In genomic region chr5:134447815-134448520, GRCh38 we compare ENCODE assay signal across 15 cellular contexts. TPM values are rescaled to one million over a fixed set of nuclear protein-coding genes. Genes with fewer than 3 reads are reported as not detected.
DNase-seq lines count a peak whose midpoint lies in the region; ATAC-seq and TF ChIP-seq lines count a peak whose summit lies in the region.
"Had no signal": no experiment of that assay in that cellular context is flagged by ENCODE, and none has a peak within 500 bp of the region (broad histone marks: within the 10 kb centered on the region; RNA-seq: fewer than 3 reads in every experiment).

No MANE protein-coding gene starts in this region.

- H3K4me3 Mint-ChIP-seq in IgD-negative memory B cell (peak overlapping the region in 2 of 4 donors; percentile 36 to 67), mesothelial cell of epicardium (no peak overlapping the region)
- peak overlapping the region; percentile 19 for H3K4me3 Mint-ChIP-seq in stimulated activated memory B cell treated with anti-CD40 and anti-IgM and Interleukin-4, amounts not matched to agents 10 μg/mL and 1 μg/mL and 100 μg/mL, for 72 hours
- H3K4me3 Mint-ChIP-seq: HFFc6 had no signal

- no peaks in the 10 kb centered on the region for H3K9me3 Mint-ChIP-seq in IgD-negative memory B cell
- no peaks in the 10 kb centered on the region for H3K9me3 Mint-ChIP-seq in mesothelial cell of epicardium
- H3K9me3 Mint-ChIP-seq in stimulated activated memory B cell treated with anti-CD40 and anti-IgM and Interleukin-4, amounts not matched to agents 10 μg/mL and 1 μg/mL and 100 μg/mL, for 72 hours, result no peaks in the 10 kb centered on the region
- H3K9me3 Mint-ChIP-seq: HFFc6 had no signal

- ATAC-seq in stimulated activated memory B cell treated with anti-CD40 and anti-IgM and Interleukin-4, amounts not matched to agents 10 μg/mL and 1 μg/mL and 100 μg/mL, for 72 hours, result peak; percentile 92
- ATAC-seq in HG02798 (IDR thresholded peaks at IDR 0.05; ENCODE audit: poor library complexity, unreplicated experiment) (no peak), omental fat pad (ENCODE audit: low FRiP score) (no peak)

- peaks cover 3% of the 10 kb centered on the region for H3K27me3 Mint-ChIP-seq in IgD-negative memory B cell
- H3K27me3 Mint-ChIP-seq in mesothelial cell of epicardium (ENCODE audit: low read depth), result no peaks in the 10 kb centered on the region
- H3K27me3 Mint-ChIP-seq in stimulated activated memory B cell treated with anti-CD40 and anti-IgM and Interleukin-4, amounts not matched to agents 10 μg/mL and 1 μg/mL and 100 μg/mL, for 72 hours, result no peaks in the 10 kb centered on the region

- 0 out of 2 replicates have a peak, but pooled peaks have one; percentile 18 for TF ChIP-seq POLR2A in Raji (IDR thresholded peaks at IDR 0.05; ENCODE audit: insufficient read depth, low read depth, low read length)

- peaks cover 28 to 40% (median 30%) of the 10 kb centered on the region in 3 donors for H3K4me1 Mint-ChIP-seq in IgD-negative memory B cell
- peaks cover 47% of the 10 kb centered on the region for H3K4me1 Mint-ChIP-seq in mesothelial cell of epicardium
- H3K4me1 Mint-ChIP-seq in stimulated activated memory B cell treated with anti-CD40 and anti-IgM and Interleukin-4, amounts not matched to agents 10 μg/mL and 1 μg/mL and 100 μg/mL, for 72 hours, result peaks cover 60% of the 10 kb centered on the region

- TF ChIP-seq CTCF in mesothelial cell of epicardium (IDR thresholded peaks at IDR 0.05; ENCODE audit: unreplicated experiment) (no peak), omental fat pad (IDR thresholded peaks at IDR 0.05) (no peak)

- DNase-seq in mesothelial cell of epicardium (ENCODE audit: low spot score in 2 of 2, unreplicated experiment in 2 of 2), result no peak
- no peak for DNase-seq in activated T-cell treated with anti-CD3 and anti-CD28 coated beads, Interleukin-2, amount 50 U/mL, for 1 hour
- no peak for DNase-seq in omental fat pad (ENCODE audit: low spot score)
- DNase-seq: ACHN, DMS79 treated with DMSO at 0.1 percent for 48 hours, HFFc6, NCI-H1105, NCI-H2081, NCI-H2171 treated with DMSO at 0.1 percent for 48 hours, NCI-H446, SHP77 had no signal

- H3K36me3 Mint-ChIP-seq in IgD-negative memory B cell (peaks cover 2% of the 10 kb centered on the region), mesothelial cell of epicardium (no peaks in the 10 kb centered on the region)
- no peaks in the 10 kb centered on the region for H3K36me3 Mint-ChIP-seq in stimulated activated memory B cell treated with anti-CD40 and anti-IgM and Interleukin-4, amounts not matched to agents 10 μg/mL and 1 μg/mL and 100 μg/mL, for 72 hours

- H3K27ac Mint-ChIP-seq in IgD-negative memory B cell (peak overlapping the region; percentile 6 to 94 (median 89)), mesothelial cell of epicardium (peak overlapping the region; percentile 55)
- peak overlapping the region; percentile 88 for H3K27ac Mint-ChIP-seq in stimulated activated memory B cell treated with anti-CD40 and anti-IgM and Interleukin-4, amounts not matched to agents 10 μg/mL and 1 μg/mL and 100 μg/mL, for 72 hours
- H3K27ac Mint-ChIP-seq: HFFc6 had no signal

RNA-seq across cellular contexts. Expression of gene CDKN2AIPNL, which starts 36.3 kb away (rescaled TPM):
- polyA plus RNA-seq in IgD-negative memory B cell, result 32.8 TPM
- total RNA-seq in mesothelial cell of epicardium, result 22.2 to 24.9 TPM (median 22.6 TPM) in 3 replicates
- total RNA-seq in omental fat pad, result 10 to 100 TPM; 10.2 to 20.4 (median 17.7) TPM
